ENCODE assay signal across 11 cellular contexts in the genomic region with DNA sequence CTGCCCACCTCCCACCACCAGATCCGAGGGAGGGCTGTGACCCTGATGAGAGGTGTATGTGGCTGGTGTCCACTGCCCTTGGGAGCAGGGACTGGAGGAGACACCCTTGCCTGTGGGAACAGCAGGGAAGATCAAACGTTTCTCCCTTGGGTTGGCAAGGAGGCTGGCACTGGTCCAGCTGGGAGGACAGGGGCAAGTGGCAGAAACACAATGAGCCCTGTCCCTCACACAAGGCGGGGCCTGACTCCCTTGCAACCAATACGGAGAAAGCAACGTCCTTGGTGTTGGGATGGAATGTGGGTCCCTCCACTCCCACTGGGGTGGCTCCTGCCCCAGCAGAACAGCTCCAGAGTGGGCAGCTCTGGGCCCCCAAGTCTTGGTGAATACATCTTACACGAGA. TPM values are rescaled to one million over a fixed set of nuclear protein-coding genes. Genes with fewer than 3 reads are reported as not detected.
DNase-seq lines count a peak whose midpoint lies in the region; ATAC-seq, FAIRE-seq and TF ChIP-seq lines count a peak whose summit lies in the region.
"Had no signal": no experiment of that assay in that cellular context is flagged by ENCODE, and none has a peak within 500 bp of the region (broad histone marks: within the 10 kb centered on the region; RNA-seq: fewer than 3 reads in every experiment).

No MANE protein-coding gene starts in this region.

- CTCF ChIA-PET in CD4-positive, alpha-beta T cell (lab: Charles Lee), result no interaction called here
- CTCF ChIA-PET in endothelial cell of umbilical vein (lab: Charles Lee), result interaction anchor here (0.8 to 1.7 kb wide), 3 partner anchors 11 to 18 kb away, joined by 3 to 6 read pairs (median 4); a partner anchor contains a TSS

- H3K79me2 ChIP-seq in endothelial cell of umbilical vein (ENCODE audit: control insufficient read depth, insufficient read depth, low read length) (peaks cover 52% of the 10 kb centered on the region), osteoblast (ENCODE audit: insufficient read depth, low read length) (peaks cover 31% of the 10 kb centered on the region)

- no peaks in the 10 kb centered on the region for H3K9me1 ChIP-seq in endothelial cell of umbilical vein (replicated peaks; ENCODE audit: control insufficient read depth, extremely low read depth, insufficient read depth, low read length)

- H3K27ac Mint-ChIP-seq in CD4-positive, alpha-beta T cell, result peak overlapping the region; percentile 90
- H3K27ac Mint-ChIP-seq: neural progenitor cell had no signal

- intact Hi-C loops in CD4-positive, alpha-beta T cell (cut with DNase I, micrococcal nuclease), result no loop called here
- intact Hi-C loops in endothelial cell of umbilical vein (cut with micrococcal nuclease), result no loop called here

- peak overlapping the region; percentile 74 for H3K4me3 Mint-ChIP-seq in CD4-positive, alpha-beta T cell
- H3K4me3 Mint-ChIP-seq: neural progenitor cell had no signal

- H3K36me3 Mint-ChIP-seq in CD4-positive, alpha-beta T cell (ENCODE audit: low read depth), result no peaks in the 10 kb centered on the region

- no peak overlapping the region for H3K9ac ChIP-seq in endothelial cell of umbilical vein (replicated peaks; ENCODE audit: extremely low read depth, insufficient read depth, low read length)
- H3K9ac ChIP-seq: neural progenitor cell had no signal

- no TSS peak for BruUV-seq in endothelial cell of umbilical vein (replicated peaks; lab: Mats Ljungman, UMichigan)

- H3K9me3 Mint-ChIP-seq in CD4-positive, alpha-beta T cell, result no peaks in the 10 kb centered on the region

- no peak for TF ChIP-seq POLR2A in endothelial cell of umbilical vein (IDR thresholded peaks at IDR 0.05; ENCODE audit: low read depth, low read length)

- POLR2A ChIA-PET in CD4-positive, alpha-beta T cell (lab: Charles Lee), result interaction anchor here (1.0 to 2.8 kb wide), 3 partner anchors 18 to 33 kb away, joined by 3 to 16 read pairs (median 3); a partner anchor contains a TSS
- POLR2A ChIA-PET in endothelial cell of umbilical vein (lab: Charles Lee), result interaction anchor here (0.7 kb wide), 1 partner anchor 18 kb away, joined by 3 read pairs; a partner anchor contains a TSS

- dilution Hi-C loops in endothelial cell of umbilical vein (cut with MboI; ENCODE audit: extremely low pct_ligation_motif_present, low sequenced_read_pairs), result no loop called here

- H3K27me3 ChIP-seq in CD4-positive, alpha-beta T cell (ENCODE audit: control insufficient read depth, insufficient read depth, low read length), result no peaks in the 10 kb centered on the region
- H3K27me3 ChIP-seq in endothelial cell of umbilical vein (ENCODE audit: control insufficient read depth in 2 of 2, insufficient read depth in 2 of 2, low read length in 2 of 2), result no peaks in the 10 kb centered on the region
- no peaks in the 10 kb centered on the region for H3K27me3 ChIP-seq in osteoblast (ENCODE audit: insufficient read depth, low read length)
- H3K27me3 ChIP-seq: neural progenitor cell had no signal

- no peaks in the 10 kb centered on the region for H3K27me3 Mint-ChIP-seq in CD4-positive, alpha-beta T cell

- H2AFZ ChIP-seq in endothelial cell of umbilical vein (ENCODE audit: low read depth, low read length) (no peak overlapping the region), osteoblast (ENCODE audit: low read length) (no peak overlapping the region)
- H2AFZ ChIP-seq: neural progenitor cell had no signal

- H3K4me1 ChIP-seq in endothelial cell of umbilical vein (ENCODE audit: control insufficient read depth, extremely low read depth, insufficient read depth, low read length), result peaks cover 45% of the 10 kb centered on the region
- peaks cover 14% of the 10 kb centered on the region for H3K4me1 ChIP-seq in osteoblast (ENCODE audit: insufficient read depth, low read length)

- ATAC-seq in CD4-positive, alpha-beta T cell (ENCODE audit: poor library complexity), result no peak
- ATAC-seq in GM18909 (IDR thresholded peaks at IDR 0.05; ENCODE audit: poor library complexity, unreplicated experiment), result no peak

- peaks cover 40% of the 10 kb centered on the region for H3K4me1 Mint-ChIP-seq in CD4-positive, alpha-beta T cell (ENCODE audit: low read depth)

- H3K4me2 ChIP-seq in endothelial cell of umbilical vein (ENCODE audit: insufficient read depth, low read length) (no peak overlapping the region), osteoblast (ENCODE audit: insufficient read depth, low read length) (no peak overlapping the region)
- H3K4me2 ChIP-seq: neural progenitor cell had no signal

- FAIRE-seq in endothelial cell of umbilical vein (lab: Jason Lieb, UNC) (peak; percentile 59), RCC 7860 (lab: Jason Lieb, UNC) (no peak)
- FAIRE-seq: D721Med, TTC549 had no signal

- H3K4me3 ChIP-seq in endothelial cell of umbilical vein (replicated peaks in 1 of 3; ENCODE audit: insufficient read depth in 1 of 3, low read depth in 1 of 3, low read length in 3 of 3) (no peak overlapping the region), osteoblast (ENCODE audit: insufficient read depth, low read length) (no peak overlapping the region)
- H3K4me3 ChIP-seq: neural progenitor cell had no signal

- H3K27ac ChIP-seq in CD4-positive, alpha-beta T cell (ENCODE audit: low read depth, low read length), result no peak overlapping the region
- H3K27ac ChIP-seq in endothelial cell of umbilical vein (ENCODE audit: insufficient read depth, low read depth, low read length) (peak overlapping the region; percentile 1), osteoblast (ENCODE audit: low read depth, low read length) (no peak overlapping the region)
- H3K27ac ChIP-seq: neural progenitor cell had no signal

- H3K36me3 ChIP-seq in endothelial cell of umbilical vein (ENCODE audit: control insufficient read depth in 2 of 2, extremely low read depth in 1 of 2, insufficient read depth in 2 of 2, low read length in 2 of 2) (peaks cover 17 to 47% of the 10 kb centered on the region in 2 experiments), osteoblast (ENCODE audit: insufficient read depth, low read length) (peaks cover 28% of the 10 kb centered on the region)
- H3K36me3 ChIP-seq: neural progenitor cell had no signal

- H4K20me1 ChIP-seq in endothelial cell of umbilical vein (replicated peaks; ENCODE audit: control insufficient read depth, extremely low read depth, insufficient read depth, low read length) (no peaks in the 10 kb centered on the region), osteoblast (ENCODE audit: insufficient read depth, low read length) (peaks cover 41% of the 10 kb centered on the region)

- TF ChIP-seq CTCF in CD4-positive, alpha-beta T cell (IDR thresholded peaks at IDR 0.05), result no peak
- TF ChIP-seq CTCF in endothelial cell of umbilical vein (IDR thresholded peaks at IDR 0.05; ENCODE audit: extremely low read depth in 1 of 2, insufficient read depth in 1 of 2, low read depth in 1 of 2, low read length in 2 of 2), result no peak
- no peak for TF ChIP-seq CTCF in osteoblast (IDR thresholded peaks at IDR 0.05; ENCODE audit: extremely low read depth, low read depth, low read length)

- H3K9me3 ChIP-seq in CD4-positive, alpha-beta T cell (ENCODE audit: control insufficient read depth, low read length), result no peaks in the 10 kb centered on the region
- H3K9me3 ChIP-seq in endothelial cell of umbilical vein (replicated peaks; ENCODE audit: control insufficient read depth, insufficient read depth, low read length), result no peaks in the 10 kb centered on the region
- H3K9me3 ChIP-seq in osteoblast (ENCODE audit: low read depth, low read length), result no peaks in the 10 kb centered on the region

- no peak for DNase-seq in CD4-positive, alpha-beta T cell
- peak; percentile 18 for DNase-seq in NCI-H510A treated with DMSO at 0.1 percent for 48 hours (lab: John Stamatoyannopoulos, UW)
- no peak for DNase-seq in endothelial cell of umbilical vein (ENCODE audit: low read depth, low spot score)
- peak; percentile 75 for DNase-seq in osteoblast (ENCODE audit: insufficient read length, low spot score, missing footprints)
- no peak for DNase-seq in RCC 7860 (ENCODE audit: low spot score)
- no peak for DNase-seq in NCI-H1092 (lab: John Stamatoyannopoulos, UW)
- no peak for DNase-seq in COR-L47 (lab: John Stamatoyannopoulos, UW)

RNA-seq across cellular contexts. Expression of a gene that starts 5.2 kb away (rescaled TPM):
- total RNA-seq in CD4-positive, alpha-beta T cell, result 1 to 10 TPM; 1.1 to 1.2 TPM
- total RNA-seq in endothelial cell of umbilical vein (266 and 279 TPM in 2 replicates), osteoblast (32.9 and 34.2 TPM in 2 replicates)
- polyA plus RNA-seq in endothelial cell of umbilical vein, result 970 and 1,145 TPM in 2 replicates
- 537 and 563 TPM in 2 replicates for polyA plus RNA-seq in endothelial cell of umbilical vein (2011; cell fraction: cytosol; rRNA removed)
- 347 and 354 TPM in 2 replicates for polyA plus RNA-seq in endothelial cell of umbilical vein (2011; cell fraction: nucleus; rRNA removed)
- 266 and 312 TPM in 2 replicates for polyA plus RNA-seq in endothelial cell of umbilical vein (2012)
- 480 and 514 TPM in 2 replicates for polyA minus RNA-seq in endothelial cell of umbilical vein
- polyA minus RNA-seq in endothelial cell of umbilical vein (2011; cell fraction: cytosol; rRNA and poly(A)+ RNA removed), result 26.4 TPM
- 150 and 202 TPM in 2 replicates for polyA minus RNA-seq in endothelial cell of umbilical vein (2011; cell fraction: nucleus; rRNA and poly(A)+ RNA removed)

RNA-seq across cellular contexts. Expression of a gene that starts 10.7 kb away (rescaled TPM):
- 10 to 100 TPM; 23.1 to 24.7 TPM for total RNA-seq in CD4-positive, alpha-beta T cell
- total RNA-seq in endothelial cell of umbilical vein (30.0 and 31.0 TPM in 2 replicates), osteoblast (15.9 and 16.6 TPM in 2 replicates)
- polyA plus RNA-seq in endothelial cell of umbilical vein, result 84.8 and 89.0 TPM in 2 replicates
- polyA plus RNA-seq in endothelial cell of umbilical vein (2011; cell fraction: cytosol; rRNA removed), result 42.4 and 49.4 TPM in 2 replicates
- polyA plus RNA-seq in endothelial cell of umbilical vein (2011; cell fraction: nucleus; rRNA removed), result 22.3 and 23.0 TPM in 2 replicates
- polyA plus RNA-seq in endothelial cell of umbilical vein (2012), result 32.4 and 32.5 TPM in 2 replicates
- 30.9 and 33.5 TPM in 2 replicates for polyA minus RNA-seq in endothelial cell of umbilical vein
- polyA minus RNA-seq in endothelial cell of umbilical vein (2011; cell fraction: cytosol; rRNA and poly(A)+ RNA removed), result 10.3 TPM
- polyA minus RNA-seq in endothelial cell of umbilical vein (2011; cell fraction: nucleus; rRNA and poly(A)+ RNA removed), result 8.5 and 9.1 TPM in 2 replicates

RNA-seq across cellular contexts. Expression of a gene that starts 13.9 kb away (rescaled TPM):
- total RNA-seq in CD4-positive, alpha-beta T cell, result under 1 TPM in 1 of 2 experiments, not detected in 1; 0.38 TPM
- total RNA-seq in endothelial cell of umbilical vein, result 1.6 and 2.2 TPM in 2 replicates
- polyA plus RNA-seq in endothelial cell of umbilical vein, result 3.3 and 3.8 TPM in 2 replicates
- polyA plus RNA-seq in endothelial cell of umbilical vein (2011; cell fraction: cytosol; rRNA removed), result 1.7 and 1.8 TPM in 2 replicates
- 3.6 and 3.7 TPM in 2 replicates for polyA plus RNA-seq in endothelial cell of umbilical vein (2011; cell fraction: nucleus; rRNA removed)
- 0.65 and 0.68 TPM in 2 replicates for polyA plus RNA-seq in endothelial cell of umbilical vein (2012)
- 2.3 and 4.3 TPM in 2 replicates for polyA minus RNA-seq in endothelial cell of umbilical vein
- polyA minus RNA-seq in endothelial cell of umbilical vein (2011; cell fraction: cytosol; rRNA and poly(A)+ RNA removed), result 27.9 TPM
- polyA minus RNA-seq in endothelial cell of umbilical vein (2011; cell fraction: nucleus; rRNA and poly(A)+ RNA removed), result 2.5 and 4.9 TPM in 2 replicates
- total RNA-seq in osteoblast, result under 0.01 and 0.59 TPM in 2 replicates

RNA-seq across cellular contexts. Expression of a gene that starts 18.1 kb away (rescaled TPM):
- total RNA-seq in CD4-positive, alpha-beta T cell, result 1 to 10 TPM; 3.0 to 3.2 TPM
- total RNA-seq in endothelial cell of umbilical vein (3.8 and 4.8 TPM in 2 replicates), osteoblast (1.8 and 4.1 TPM in 2 replicates)
- 11.5 and 12.8 TPM in 2 replicates for polyA plus RNA-seq in endothelial cell of umbilical vein
- polyA plus RNA-seq in endothelial cell of umbilical vein (2011; cell fraction: cytosol; rRNA removed), result 8.1 TPM in 2 replicates
- polyA plus RNA-seq in endothelial cell of umbilical vein (2011; cell fraction: nucleus; rRNA removed), result 6.4 and 8.0 TPM in 2 replicates
- polyA plus RNA-seq in endothelial cell of umbilical vein (2012), result 4.0 and 5.3 TPM in 2 replicates
- polyA minus RNA-seq in endothelial cell of umbilical vein, result 4.0 and 5.6 TPM in 2 replicates
- polyA minus RNA-seq in endothelial cell of umbilical vein (2011; cell fraction: cytosol; rRNA and poly(A)+ RNA removed), result 23.4 TPM
- polyA minus RNA-seq in endothelial cell of umbilical vein (2011; cell fraction: nucleus; rRNA and poly(A)+ RNA removed), result 0.96 and 2.4 TPM in 2 replicates

RNA-seq across cellular contexts. Expression of a gene that starts 18.1 kb away (rescaled TPM):
- total RNA-seq in CD4-positive, alpha-beta T cell, result 10 to 100 TPM; 47.0 to 48.8 TPM
- total RNA-seq in endothelial cell of umbilical vein (9.0 and 9.7 TPM in 2 replicates), osteoblast (6.5 and 8.0 TPM in 2 replicates)
- polyA plus RNA-seq in endothelial cell of umbilical vein, result 13.1 and 17.7 TPM in 2 replicates
- polyA plus RNA-seq in endothelial cell of umbilical vein (2011; cell fraction: cytosol; rRNA removed), result 5.4 and 6.5 TPM in 2 replicates
- polyA plus RNA-seq in endothelial cell of umbilical vein (2011; cell fraction: nucleus; rRNA removed), result 16.1 and 21.1 TPM in 2 replicates
- 8.5 and 8.6 TPM in 2 replicates for polyA plus RNA-seq in endothelial cell of umbilical vein (2012)
- polyA minus RNA-seq in endothelial cell of umbilical vein, result 6.2 and 6.8 TPM in 2 replicates
- 7.5 TPM for polyA minus RNA-seq in endothelial cell of umbilical vein (2011; cell fraction: cytosol; rRNA and poly(A)+ RNA removed)
- polyA minus RNA-seq in endothelial cell of umbilical vein (2011; cell fraction: nucleus; rRNA and poly(A)+ RNA removed), result 4.4 and 5.0 TPM in 2 replicates

Comparison
In these comparisons a context has a peak if more than half of its experiments do, and no peak if none do; other contexts are left out.
1. DNase-seq: peak in NCI-H510A treated with DMSO at 0.1 percent for 48 hours (single experiment) and osteoblast (single experiment); none in CD4-positive, alpha-beta T cell (0 of 10), endothelial cell of umbilical vein (single experiment), RCC 7860 (single experiment), NCI-H1092 (single experiment) and COR-L47 (single experiment).
2. RNA of a gene that starts 5.2 kb away (total RNA-seq): 266 to 279 TPM in endothelial cell of umbilical vein and 32.9 to 34.2 TPM in osteoblast; 1.1 to 1.2 TPM in CD4-positive, alpha-beta T cell; every median in the first group is over 10 times any median in the second.